8 cellular contexts compared by ENCODE assay signal in genomic region chrX:23616361-23616760, GRCh38. TPM values are rescaled to one million over a fixed set of nuclear protein-coding genes. Genes with fewer than 3 reads are reported as not detected.
DNase-seq lines count a peak whose midpoint lies in the region; ATAC-seq and TF ChIP-seq lines count a peak whose summit lies in the region.

No MANE protein-coding gene starts in this region.

- H3K9me3 Mint-ChIP-seq in progenitor cell of endocrine pancreas (ENCODE audit: low read depth), result no peaks in the 10 kb centered on the region
- no peaks in the 10 kb centered on the region for H3K9me3 Mint-ChIP-seq in T-helper 2 cell treated with Interferon-gamma antibody and Interleukin-4, amounts not matched to agents 5 μg/mL and 100 μg/mL, for 36 hours

- H3K27ac ChIP-seq in coronary artery, result no peak overlapping the region

- H3K36me3 Mint-ChIP-seq in progenitor cell of endocrine pancreas (ENCODE audit: insufficient read depth), result no peaks in the 10 kb centered on the region
- H3K36me3 Mint-ChIP-seq in T-helper 2 cell treated with Interferon-gamma antibody and Interleukin-4, amounts not matched to agents 5 μg/mL and 100 μg/mL, for 36 hours (ENCODE audit: low read depth), result no peaks in the 10 kb centered on the region

- TF ChIP-seq CTCF in coronary artery (IDR thresholded peaks at IDR 0.05) (peak; percentile 34), progenitor cell of endocrine pancreas (IDR thresholded peaks at IDR 0.05; ENCODE audit: unreplicated experiment) (peak; percentile 77)

- no peak overlapping the region for H3K27ac Mint-ChIP-seq in progenitor cell of endocrine pancreas
- H3K27ac Mint-ChIP-seq in T-helper 2 cell treated with Interferon-gamma antibody and Interleukin-4, amounts not matched to agents 5 μg/mL and 100 μg/mL, for 36 hours, result no peak overlapping the region

- DNase-seq in Daoy (ENCODE audit: low read depth) (peak; percentile 5), NCI-H2227 (lab: John Stamatoyannopoulos, UW; ENCODE audit: unreplicated experiment) (peak; percentile 52), coronary artery (ENCODE audit: low spot score) (no peak), progenitor cell of endocrine pancreas (ENCODE audit: low spot score, unreplicated experiment) (no peak)
- no peak for DNase-seq in T-helper 2 cell treated with Interferon-gamma antibody and Interleukin-4, amounts not matched to agents 5 μg/mL and 100 μg/mL, for 36 hours (ENCODE audit: low spot score)

- H3K4me3 Mint-ChIP-seq in progenitor cell of endocrine pancreas (ENCODE audit: low read depth), result no peak overlapping the region
- H3K4me3 Mint-ChIP-seq in T-helper 2 cell treated with Interferon-gamma antibody and Interleukin-4, amounts not matched to agents 5 μg/mL and 100 μg/mL, for 36 hours, result no peak overlapping the region

- H3K4me3 ChIP-seq in coronary artery, result no peak overlapping the region

- peak; percentile 64 for ATAC-seq in GM21367 (IDR thresholded peaks at IDR 0.05; ENCODE audit: unreplicated experiment)
- no peak for ATAC-seq in HG03439 (IDR thresholded peaks at IDR 0.05; ENCODE audit: unreplicated experiment)
- ATAC-seq in HG02763 (IDR thresholded peaks at IDR 0.05; ENCODE audit: unreplicated experiment), result no peak

- no peaks in the 10 kb centered on the region for H3K27me3 Mint-ChIP-seq in progenitor cell of endocrine pancreas
- H3K27me3 Mint-ChIP-seq in T-helper 2 cell treated with Interferon-gamma antibody and Interleukin-4, amounts not matched to agents 5 μg/mL and 100 μg/mL, for 36 hours (ENCODE audit: low read depth), result peaks cover 4% of the 10 kb centered on the region

- no peaks in the 10 kb centered on the region for H3K4me1 Mint-ChIP-seq in progenitor cell of endocrine pancreas (ENCODE audit: low read depth)
- no peaks in the 10 kb centered on the region for H3K4me1 Mint-ChIP-seq in T-helper 2 cell treated with Interferon-gamma antibody and Interleukin-4, amounts not matched to agents 5 μg/mL and 100 μg/mL, for 36 hours (ENCODE audit: low read depth)

RNA-seq across cellular contexts. Expression of gene PRDX4, which starts 50.9 kb away (rescaled TPM):
- total RNA-seq in Daoy (2014; rRNA removed; shearing (Covaris generic)), result 208 and 222 TPM in 2 replicates
- total RNA-seq in progenitor cell of endocrine pancreas, result 133 and 151 TPM in 2 replicates

Comparison
In these comparisons a context has a peak if more than half of its experiments do, and no peak if none do; other contexts are left out.
1. DNase-seq: peak in Daoy (single experiment) and NCI-H2227 (single experiment); none in coronary artery (single experiment), progenitor cell of endocrine pancreas (single experiment) and T-helper 2 cell treated with Interferon-gamma antibody and Interleukin-4, amounts not matched to agents 5 μg/mL and 100 μg/mL, for 36 hours (single experiment).